Comparison of ENCODE assay signal across 17 cellular contexts in genomic region chr17:17926840-17927449, GRCh38. TPM values are rescaled to one million over a fixed set of nuclear protein-coding genes. Genes with fewer than 3 reads are reported as not detected.
DNase-seq lines count a peak whose midpoint lies in the region; ATAC-seq and TF ChIP-seq lines count a peak whose summit lies in the region.
"Had no signal": no experiment of that assay in that cellular context is flagged by ENCODE, and none has a peak within 500 bp of the region (broad histone marks: within the 10 kb centered on the region; RNA-seq: fewer than 3 reads in every experiment).

No MANE protein-coding gene starts in this region.

- H3K4me3 ChIP-seq in right atrium auricular region = no peak overlapping the region
- H3K4me3 ChIP-seq in H7 (ENCODE audit: insufficient read depth, low read depth, low read length) = no peak overlapping the region
- H3K4me3 ChIP-seq: tibial artery had no signal

- H3K4me1 Mint-ChIP-seq in osteocyte (ENCODE audit: unreplicated experiment) = peaks cover 74% of the 10 kb centered on the region

- H3K9me3 ChIP-seq in right atrium auricular region = no peaks in the 10 kb centered on the region
- H3K9me3 ChIP-seq: tibial artery had no signal

- intact Hi-C loops in Right ventricle myocardium inferior (cut with DNase I) = no loop called here
- intact Hi-C loops in cardiac septum (cut with DNase I) = no loop called here

- H3K4me3 Mint-ChIP-seq in osteocyte (ENCODE audit: unreplicated experiment) = no peak overlapping the region
- H3K4me3 Mint-ChIP-seq: activated naive CD8-positive, alpha-beta T cell treated with anti-CD3 and anti-CD28 coated beads for 36 hours; neural crest cell had no signal

- ATAC-seq in Right ventricle myocardium inferior = peak; percentile 35

- no peaks in the 10 kb centered on the region for H3K9me3 Mint-ChIP-seq in osteocyte (ENCODE audit: unreplicated experiment)
- H3K9me3 Mint-ChIP-seq: activated naive CD8-positive, alpha-beta T cell treated with anti-CD3 and anti-CD28 coated beads for 36 hours; neural crest cell had no signal

- no peak for TF ChIP-seq CTCF in right atrium auricular region (IDR thresholded peaks at IDR 0.05)
- no peak for TF ChIP-seq CTCF in osteocyte (IDR thresholded peaks at IDR 0.05)

- H3K27me3 Mint-ChIP-seq in osteocyte (ENCODE audit: unreplicated experiment) = no peaks in the 10 kb centered on the region
- H3K27me3 Mint-ChIP-seq: activated naive CD8-positive, alpha-beta T cell treated with anti-CD3 and anti-CD28 coated beads for 36 hours had no signal

- peak overlapping the region; percentile 80 for H3K27ac Mint-ChIP-seq in osteocyte (ENCODE audit: unreplicated experiment)
- H3K27ac Mint-ChIP-seq: activated naive CD8-positive, alpha-beta T cell treated with anti-CD3 and anti-CD28 coated beads for 36 hours had no signal

- no peaks in the 10 kb centered on the region for H3K36me3 ChIP-seq in right atrium auricular region
- H3K36me3 ChIP-seq in H7 (replicated peaks; ENCODE audit: control insufficient read depth, insufficient read depth, low read length) = no peaks in the 10 kb centered on the region
- H3K36me3 ChIP-seq: tibial artery had no signal

- peaks cover 2% of the 10 kb centered on the region for H3K36me3 Mint-ChIP-seq in osteocyte (ENCODE audit: unreplicated experiment)

- H3K27ac ChIP-seq in right atrium auricular region = peak overlapping the region; percentile 71 to 74
- H3K27ac ChIP-seq: 22Rv1 had no signal

- H3K4me1 ChIP-seq in right atrium auricular region = peaks cover 0 to 79% of the 10 kb centered on the region in 2 donors

- no peaks in the 10 kb centered on the region for H3K27me3 ChIP-seq in right atrium auricular region
- H3K27me3 ChIP-seq in H7 (ENCODE audit: control insufficient read depth, insufficient read depth, low read length) = no peaks in the 10 kb centered on the region
- H3K27me3 ChIP-seq: tibial artery had no signal

- no peak for DNase-seq in Right ventricle myocardium inferior (ENCODE audit: missing footprints)
- DNase-seq in cardiac septum (ENCODE audit: low spot score) = no peak
- DNase-seq in right atrium auricular region (ENCODE audit: low spot score) = no peak
- no peak for DNase-seq in osteocyte (ENCODE audit: extremely low spot score, unreplicated experiment)
- DNase-seq in NCI-H345 (lab: John Stamatoyannopoulos, UW) = no peak
- DNase-seq in H7 = no peak
- no peak for DNase-seq in UCSD-AML1 (lab: John Stamatoyannopoulos, UW; ENCODE audit: unreplicated experiment)
- no peak for DNase-seq in DMS79 treated with DMSO at 0.1 percent for 48 hours (lab: John Stamatoyannopoulos, UW)
- DNase-seq: activated CD4-positive, alpha-beta T cell treated with anti-CD3 and anti-CD28 coated beads for 48 hours; activated naive CD8-positive, alpha-beta T cell treated with anti-CD3 and anti-CD28 coated beads for 36 hours; foreskin fibroblast; mammary epithelial cell; NCI-H187; stimulated activated CD4-positive, alpha-beta T cell treated with anti-CD3 and anti-CD28 coated beads, Interleukin-2, amount 100 ng/mL, for 24 hours; tibial artery had no signal

RNA-seq across cellular contexts. Expression of gene TOM1L2, which starts 45.3 kb away (rescaled TPM):
- total RNA-seq in Right ventricle myocardium inferior (246 TPM), cardiac septum (261 TPM), right atrium auricular region (100 to 1,000 TPM; 186 to 347 TPM), osteocyte (69.7 and 69.8 TPM in 2 replicates)
- total RNA-seq in H7 (2014; rRNA removed; shearing (Covaris generic)) = 3.1 and 4.6 TPM in 2 replicates

RNA-seq across cellular contexts. Expression of gene DRC3, which starts 45.7 kb away (rescaled TPM):
- total RNA-seq in Right ventricle myocardium inferior (1.6 TPM), cardiac septum (1.9 TPM), right atrium auricular region (1 to 10 TPM in 1 of 2 donors, under 1 TPM in 1; 0.94 to 1.7 TPM), osteocyte (2.1 and 2.9 TPM in 2 replicates)
- total RNA-seq in H7 (2014; rRNA removed; shearing (Covaris generic)) = 0.17 and 5.0 TPM in 2 replicates

Comparison
In these comparisons a context has a peak if more than half of its experiments do, and no peak if none do; other contexts are left out.
1. RNA of gene TOM1L2, which starts 45.3 kb away (total RNA-seq): 186 to 347 TPM in right atrium auricular region, 261 TPM in cardiac septum (single experiment), 246 TPM in Right ventricle myocardium inferior (single experiment) and 69.7 to 69.8 TPM in osteocyte; 3.1 to 4.6 TPM in H7; every median in the first group is over 10 times any median in the second.